In the genomic region with DNA sequence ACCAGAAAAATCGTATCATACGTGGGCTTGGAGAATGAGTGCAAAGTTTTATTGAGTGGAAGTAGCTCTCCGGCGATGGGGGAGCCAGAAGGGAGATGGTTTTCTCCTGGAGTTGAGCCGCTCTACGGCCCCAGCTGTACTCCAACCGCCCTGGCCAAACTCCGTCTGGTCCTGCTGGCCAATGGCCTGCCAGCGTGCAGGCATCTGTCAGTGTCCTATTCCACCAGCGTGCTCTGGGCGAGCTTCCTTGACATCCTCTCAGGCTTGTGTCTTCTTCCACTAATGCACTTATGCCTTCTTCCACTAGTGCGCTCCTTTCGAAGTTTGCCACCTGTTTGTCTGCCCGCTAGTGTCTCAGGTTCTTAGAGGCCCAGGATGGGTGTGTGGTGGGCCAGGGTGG, we compare ENCODE assay signal across 34 cellular contexts.
"Had no signal": no experiment of that assay in that cellular context is flagged by ENCODE, and none has a peak within 500 bp of the region (broad histone marks: within the 10 kb centered on the region; RNA-seq: fewer than 3 reads in every experiment).

No MANE protein-coding gene starts in this region.

- H3K27me3 Mint-ChIP-seq: activated B cell treated with CpG ODN at 0.5 μM for 24 hours; activated CD8-positive, alpha-beta memory T cell treated with anti-CD3 and anti-CD28 coated beads, Interleukin-2, amount 10 ng/mL, durations not matched to agents 7 days and 5 days; activated naive CD4-positive, alpha-beta T cell treated with anti-CD3 and anti-CD28 coated beads, Interleukin-2, amount 50 U/mL, for 24 hours; activated naive CD8-positive, alpha-beta T cell treated with anti-CD3 and anti-CD28 coated beads for 36 hours; activated naive CD8-positive, alpha-beta T cell treated with anti-CD3 and anti-CD28 coated beads, Interleukin-2, amount 50 U/mL, for 24 hours; dendritic cell treated with granulocyte-macrophage colony-stimulating factor and Interleukin-4, amounts not matched to agents 40 ng/mL and 50 ng/mL, for 4 days; T-helper 17 cell had no signal

- H3K4me3 ChIP-seq: adrenal gland, body of pancreas, coronary artery, dorsolateral prefrontal cortex had no signal

- FAIRE-seq: frontal cortex had no signal

- H3K4me3 Mint-ChIP-seq: activated B cell treated with CpG ODN at 0.5 μM for 24 hours; activated CD8-positive, alpha-beta memory T cell treated with anti-CD3 and anti-CD28 coated beads, Interleukin-2, amount 10 ng/mL, durations not matched to agents 7 days and 5 days; activated CD8-positive, alpha-beta T cell treated with anti-CD3 and anti-CD28 coated beads, Interleukin-2, amount 10 ng/mL, durations not matched to agents 7 days and 5 days; activated naive CD4-positive, alpha-beta T cell treated with anti-CD3 and anti-CD28 coated beads for 36 hours; activated naive CD4-positive, alpha-beta T cell treated with anti-CD3 and anti-CD28 coated beads, Interleukin-2, amount 50 U/mL, for 24 hours; activated naive CD8-positive, alpha-beta T cell treated with anti-CD3 and anti-CD28 coated beads for 36 hours; activated naive CD8-positive, alpha-beta T cell treated with anti-CD3 and anti-CD28 coated beads, Interleukin-2, amount 50 U/mL, for 24 hours; activated T-helper 1 cell treated with anti-CD3 and anti-CD28 coated beads, Interleukin-12 subunit alpha, Interleukin-12 subunit beta, Interleukin-2, Interleukin-4 antibody, amounts not matched to agents 30 ng/mL and 10 ng/mL and 1 ng/mL, durations not matched to agents 14 hours and 24 hours and 36 hours; dendritic cell treated with granulocyte-macrophage colony-stimulating factor and Interleukin-4, amounts not matched to agents 40 ng/mL and 50 ng/mL, for 4 days; endodermal cell; T-helper 17 cell; T-helper 2 cell treated with Interferon-gamma antibody and Interleukin-4, amounts not matched to agents 5 μg/mL and 100 μg/mL, for 36 hours had no signal

- H3K27me3 ChIP-seq: adrenal gland, body of pancreas, dorsolateral prefrontal cortex had no signal

- H3K27ac ChIP-seq: adrenal gland, body of pancreas, coronary artery, dorsolateral prefrontal cortex, WERI-Rb-1 had no signal

- H3K4me1 Mint-ChIP-seq: activated B cell treated with CpG ODN at 0.5 μM for 24 hours; activated CD8-positive, alpha-beta memory T cell treated with anti-CD3 and anti-CD28 coated beads, Interleukin-2, amount 10 ng/mL, durations not matched to agents 7 days and 5 days; activated naive CD4-positive, alpha-beta T cell treated with anti-CD3 and anti-CD28 coated beads, Interleukin-2, amount 50 U/mL, for 24 hours; activated naive CD8-positive, alpha-beta T cell treated with anti-CD3 and anti-CD28 coated beads for 36 hours; activated naive CD8-positive, alpha-beta T cell treated with anti-CD3 and anti-CD28 coated beads, Interleukin-2, amount 50 U/mL, for 24 hours; endodermal cell; T-helper 17 cell had no signal

- DNase-seq: activated B cell treated with CpG ODN at 0.5 μM for 24 hours; activated CD4-positive, alpha-beta T cell treated with anti-CD3 and anti-CD28 coated beads for 48 hours; activated CD4-positive, alpha-beta T cell treated with anti-CD3 and anti-CD28 coated beads, Interleukin-2, amount 50 U/mL, for 1 hour; activated CD4-positive, alpha-beta T cell treated with anti-CD3 and anti-CD28 coated beads, Interleukin-2, amount 50 U/mL, for 48 hours; activated CD8-positive, alpha-beta memory T cell treated with anti-CD3 and anti-CD28 coated beads, Interleukin-2, amount 10 ng/mL, durations not matched to agents 7 days and 5 days; activated CD8-positive, alpha-beta memory T cell treated with anti-CD3 and anti-CD28 coated beads, Interleukin-2, amount 50 U/mL, for 4 hours; activated CD8-positive, alpha-beta T cell treated with anti-CD3 and anti-CD28 coated beads, Interleukin-2, amount 10 ng/mL, durations not matched to agents 7 days and 5 days; activated effector memory CD4-positive, alpha-beta T cell treated with anti-CD3 and anti-CD28 coated beads, Interleukin-2, amount 50 U/mL, for 16 hours; activated naive CD4-positive, alpha-beta T cell treated with anti-CD3 and anti-CD28 coated beads for 36 hours; activated naive CD8-positive, alpha-beta T cell treated with anti-CD3 and anti-CD28 coated beads for 36 hours; activated naive CD8-positive, alpha-beta T cell treated with anti-CD3 and anti-CD28 coated beads, Interleukin-2, amount 50 U/mL, for 24 hours; activated T-cell treated with anti-CD3 and anti-CD28 coated beads, Interleukin-2, amount 50 U/mL, for 1 hour; activated T-cell treated with anti-CD3 and anti-CD28 coated beads, Interleukin-2, amount 50 U/mL, for 48 hours; adrenal gland; amygdala; body of pancreas; central memory CD4-positive, alpha-beta T cell; cerebellar nuclear complex; dorsolateral prefrontal cortex; effector memory CD4-positive, alpha-beta T cell; endodermal cell; T-helper 1 cell; T-helper 17 cell; T1000; WERI-Rb-1 had no signal

- H3K9me3 ChIP-seq: adrenal gland, body of pancreas had no signal

- H3K36me3 Mint-ChIP-seq: activated CD8-positive, alpha-beta memory T cell treated with anti-CD3 and anti-CD28 coated beads, Interleukin-2, amount 10 ng/mL, durations not matched to agents 7 days and 5 days; activated naive CD4-positive, alpha-beta T cell treated with anti-CD3 and anti-CD28 coated beads, Interleukin-2, amount 50 U/mL, for 24 hours; activated naive CD8-positive, alpha-beta T cell treated with anti-CD3 and anti-CD28 coated beads for 36 hours had no signal

- H3K27ac Mint-ChIP-seq: activated B cell treated with CpG ODN at 0.5 μM for 24 hours; activated CD8-positive, alpha-beta memory T cell treated with anti-CD3 and anti-CD28 coated beads, Interleukin-2, amount 10 ng/mL, durations not matched to agents 7 days and 5 days; activated CD8-positive, alpha-beta T cell treated with anti-CD3 and anti-CD28 coated beads, Interleukin-2, amount 10 ng/mL, durations not matched to agents 7 days and 5 days; activated naive CD4-positive, alpha-beta T cell treated with anti-CD3 and anti-CD28 coated beads for 36 hours; activated naive CD4-positive, alpha-beta T cell treated with anti-CD3 and anti-CD28 coated beads, Interleukin-2, amount 50 U/mL, for 24 hours; activated naive CD8-positive, alpha-beta T cell treated with anti-CD3 and anti-CD28 coated beads for 36 hours; activated naive CD8-positive, alpha-beta T cell treated with anti-CD3 and anti-CD28 coated beads, Interleukin-2, amount 50 U/mL, for 24 hours; activated T-helper 1 cell treated with anti-CD3 and anti-CD28 coated beads, Interleukin-12 subunit alpha, Interleukin-12 subunit beta, Interleukin-2, Interleukin-4 antibody, amounts not matched to agents 30 ng/mL and 10 ng/mL and 1 ng/mL, durations not matched to agents 14 hours and 24 hours and 36 hours; activated T-helper 2 cell treated with anti-CD3 and anti-CD28 coated beads, Interferon-gamma antibody, Interleukin-2, Interleukin-4, amounts not matched to agents 10 μg/mL and 5 μg/mL and 100 μg/mL, durations not matched to agents 14 hours and 24 hours and 36 hours; dendritic cell treated with granulocyte-macrophage colony-stimulating factor and Interleukin-4, amounts not matched to agents 40 ng/mL and 50 ng/mL, for 4 days; endodermal cell; T-helper 17 cell; T-helper 2 cell treated with Interferon-gamma antibody and Interleukin-4, amounts not matched to agents 5 μg/mL and 100 μg/mL, for 36 hours had no signal

- H3K4me1 ChIP-seq: adrenal gland, body of pancreas had no signal

- H3K9me3 Mint-ChIP-seq: activated naive CD4-positive, alpha-beta T cell treated with anti-CD3 and anti-CD28 coated beads, Interleukin-2, amount 50 U/mL, for 24 hours had no signal

- H3K36me3 ChIP-seq: adrenal gland, WERI-Rb-1 had no signal

- ATAC-seq: activated CD4-positive, CD25-positive, alpha-beta regulatory T cell treated with anti-CD3 and anti-CD28 coated beads, Interleukin-2, amount 50 U/mL, for 24 hours; activated CD8-positive, alpha-beta memory T cell treated with anti-CD3 and anti-CD28 coated beads, Interleukin-2, amount 10 ng/mL, durations not matched to agents 7 days and 5 days; activated CD8-positive, alpha-beta T cell treated with anti-CD3 and anti-CD28 coated beads, Interleukin-2, amount 10 ng/mL, durations not matched to agents 7 days and 5 days; activated naive CD8-positive, alpha-beta T cell treated with anti-CD3 and anti-CD28 coated beads, Interleukin-2, amount 50 U/mL, for 24 hours; body of pancreas; esophagus mucosa; T-helper 17 cell had no signal
